Comparison of ENCODE assay signal across 25 cellular contexts in the genomic region with DNA sequence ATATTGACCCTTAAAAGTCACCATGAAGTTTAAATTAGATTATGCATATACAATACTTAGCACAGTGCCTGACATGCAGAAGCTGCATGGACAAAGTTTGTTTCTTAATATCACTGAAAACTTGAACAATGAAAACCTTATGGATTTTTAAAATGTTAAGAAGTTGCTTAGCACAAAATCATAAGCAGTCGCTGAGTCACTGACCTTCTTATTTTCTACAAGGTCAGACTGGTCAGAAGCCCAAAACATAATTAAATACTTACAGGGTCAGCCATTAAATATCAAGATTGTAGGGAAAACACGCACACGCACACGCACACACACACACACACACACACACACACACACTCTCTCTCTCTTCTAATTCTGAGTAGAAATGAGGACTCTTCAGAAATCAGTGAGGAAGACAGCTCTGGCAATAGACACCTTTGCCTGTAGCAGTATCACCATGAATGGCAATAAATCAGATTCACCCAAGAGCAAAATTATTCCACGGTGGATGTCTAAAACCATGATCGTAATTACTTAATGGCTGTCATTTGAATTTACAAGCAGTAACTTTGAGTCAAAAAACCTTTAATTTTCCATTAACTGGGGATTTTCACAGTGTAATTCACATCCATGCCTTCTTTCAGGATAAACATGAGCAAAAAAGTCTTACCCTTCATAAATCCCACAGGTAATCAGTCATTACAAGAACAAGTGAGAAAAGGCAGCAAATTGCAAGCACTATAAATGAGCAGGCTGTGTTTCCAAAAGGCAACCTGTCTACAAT.
"Had no signal": no experiment of that assay in that cellular context is flagged by ENCODE, and none has a peak within 500 bp of the region (broad histone marks: within the 10 kb centered on the region; RNA-seq: fewer than 3 reads in every experiment).

No MANE protein-coding gene starts in this region.

- H3K27me3 Mint-ChIP-seq: brain; dendritic cell treated with granulocyte-macrophage colony-stimulating factor and Interleukin-4, amounts not matched to agents 40 ng/mL and 50 ng/mL, for 4 days; stimulated activated naive CD8-positive, alpha-beta T cell treated with anti-CD3 and anti-CD28 coated beads, Interleukin-15, Interleukin-2, amounts not matched to agents 100 ng/mL and 50 ng/mL, for 24 hours had no signal

- FAIRE-seq: frontal cortex, TTC549 had no signal

- H2AFZ ChIP-seq: hepatocyte, parathyroid adenoma had no signal

- H3K9ac ChIP-seq: parathyroid adenoma had no signal

- H3K9me3 Mint-ChIP-seq: activated naive CD4-positive, alpha-beta T cell treated with anti-CD3 and anti-CD28 coated beads, Interleukin-2, amount 50 U/mL, for 72 hours; brain; dendritic cell treated with granulocyte-macrophage colony-stimulating factor and Interleukin-4, amounts not matched to agents 40 ng/mL and 50 ng/mL, for 4 days; mesothelial cell of epicardium; nephron; stimulated activated naive CD8-positive, alpha-beta T cell treated with anti-CD3 and anti-CD28 coated beads, Interleukin-15, Interleukin-2, amounts not matched to agents 100 ng/mL and 50 ng/mL, for 24 hours; T-cell had no signal

- H3K36me3 ChIP-seq: left ventricle myocardium inferior, thyroid gland, WERI-Rb-1 had no signal

- H3K4me2 ChIP-seq: hepatocyte had no signal

- H3K4me3 Mint-ChIP-seq: activated CD8-positive, alpha-beta T cell treated with anti-CD3 and anti-CD28 coated beads, Interleukin-2, amount 10 ng/mL, durations not matched to agents 7 days and 5 days; brain; dendritic cell treated with granulocyte-macrophage colony-stimulating factor and Interleukin-4, amounts not matched to agents 40 ng/mL and 50 ng/mL, for 4 days; mesothelial cell of epicardium; nephron; stimulated activated naive CD8-positive, alpha-beta T cell treated with anti-CD3 and anti-CD28 coated beads, Interleukin-15, Interleukin-2, amounts not matched to agents 100 ng/mL and 50 ng/mL, for 24 hours; T-cell had no signal

- H3K27me3 ChIP-seq: hepatocyte, thyroid gland had no signal

- H3K36me3 Mint-ChIP-seq: activated naive CD4-positive, alpha-beta T cell treated with anti-CD3 and anti-CD28 coated beads, Interleukin-2, amount 50 U/mL, for 72 hours; brain; mesothelial cell of epicardium; T-cell had no signal

- H3K27ac ChIP-seq: hepatocyte, left ventricle myocardium inferior, parathyroid adenoma, thyroid gland, WERI-Rb-1 had no signal

- H3K79me2 ChIP-seq: parathyroid adenoma had no signal

- H3K4me1 ChIP-seq: left ventricle myocardium inferior had no signal

- H3K27ac Mint-ChIP-seq: activated CD8-positive, alpha-beta T cell treated with anti-CD3 and anti-CD28 coated beads, Interleukin-2, amount 10 ng/mL, durations not matched to agents 7 days and 5 days; activated naive CD4-positive, alpha-beta T cell treated with anti-CD3 and anti-CD28 coated beads, Interleukin-2, amount 50 U/mL, for 72 hours; dendritic cell treated with granulocyte-macrophage colony-stimulating factor and Interleukin-4, amounts not matched to agents 40 ng/mL and 50 ng/mL, for 4 days; mesothelial cell of epicardium; stimulated activated naive CD8-positive, alpha-beta T cell treated with anti-CD3 and anti-CD28 coated beads, Interleukin-15, Interleukin-2, amounts not matched to agents 100 ng/mL and 50 ng/mL, for 24 hours; T-cell had no signal

- H3K4me3 ChIP-seq: hepatocyte, left ventricle myocardium inferior, thyroid gland had no signal

- DNase-seq: activated CD4-positive, alpha-beta T cell treated with anti-CD3 and anti-CD28 coated beads, Interleukin-2, amount 50 U/mL, for 1 hour; activated CD4-positive, CD25-positive, alpha-beta regulatory T cell treated with anti-CD3 and anti-CD28 coated beads, Interleukin-2, amount 50 U/mL, for 72 hours; activated CD8-positive, alpha-beta T cell treated with anti-CD3 and anti-CD28 coated beads, Interleukin-2, amount 10 ng/mL, durations not matched to agents 7 days and 5 days; activated gamma-delta T cell treated with Interleukin-2 at 50 U/mL for 16 hours; aorta; effector memory CD4-positive, alpha-beta T cell; glutamatergic neuron; left ventricle myocardium inferior; right cardiac atrium; stimulated activated CD4-positive, alpha-beta T cell treated with anti-CD3 and anti-CD28 coated beads, Interleukin-1b, Interleukin-23, amount 100 ng/mL, for 48 hours; substantia nigra; T-cell; WERI-Rb-1 had no signal

- ATAC-seq: activated CD8-positive, alpha-beta T cell treated with anti-CD3 and anti-CD28 coated beads, Interleukin-2, amount 10 ng/mL, durations not matched to agents 7 days and 5 days; activated naive CD4-positive, alpha-beta T cell treated with anti-CD3 and anti-CD28 coated beads, Interleukin-2, amount 50 U/mL, for 72 hours; esophagus mucosa; right cardiac atrium; T-cell had no signal

- H3K9me3 ChIP-seq: left ventricle myocardium inferior, thyroid gland had no signal
